16 cellular contexts compared by ENCODE assay signal in genomic region chr20:61919675-61920365, GRCh38.
DNase-seq lines count a peak whose midpoint lies in the region; ATAC-seq, FAIRE-seq and TF ChIP-seq lines count a peak whose summit lies in the region.
"Had no signal": no experiment of that assay in that cellular context is flagged by ENCODE, and none has a peak within 500 bp of the region (broad histone marks: within the 10 kb centered on the region; RNA-seq: fewer than 3 reads in every experiment).

No MANE protein-coding gene starts in this region.

- intact Hi-C loops in Right ventricle myocardium inferior (cut with DNase I) (no loop called here), heart right ventricle (cut with DNase I) (no loop called here), GM12878 (cut with micrococcal nuclease; ENCODE audit: unreplicated experiment) (no loop called here), gastrocnemius medialis (cut with DNase I; ENCODE audit: low total_unique reads) (no loop called here)

- no peak for TF ChIP-seq EP300 in GM12878 (IDR thresholded peaks at IDR 0.05; ENCODE audit: borderline replicate concordance in 1 of 2, control insufficient read depth in 1 of 2, low read depth in 2 of 2, low read length in 2 of 2)

- no peaks in the 10 kb centered on the region for H4K20me1 ChIP-seq in GM12878 (ENCODE audit: control insufficient read depth, insufficient read depth)
- peaks cover 3% of the 10 kb centered on the region for H4K20me1 ChIP-seq in keratinocyte (ENCODE audit: control insufficient read depth, extremely low read depth, insufficient read depth, low read length)

- no peak overlapping the region for H3K27ac ChIP-seq in heart right ventricle
- H3K27ac ChIP-seq in GM12878 (ENCODE audit: control insufficient read depth, insufficient read depth) = no peak overlapping the region
- H3K27ac ChIP-seq in keratinocyte (ENCODE audit: control insufficient read depth, insufficient read depth, low read length) = no peak overlapping the region
- H3K27ac ChIP-seq in gastrocnemius medialis = no peak overlapping the region
- H3K27ac ChIP-seq: 22Rv1 had no signal

- RAD21 ChIA-PET in GM12878 (lab: Charles Lee; ENCODE audit: unreplicated experiment) = no interaction called here

- SMC1A ChIA-PET in GM12878 (lab: Charles Lee; ENCODE audit: uncharacterized antibody, unreplicated experiment) = no interaction called here

- DNase-seq in Right ventricle myocardium inferior (ENCODE audit: missing footprints) (peak; percentile 15), heart right ventricle (no peak), GM12878 (ENCODE audit: low read depth, low spot score) (no peak), keratinocyte (ENCODE audit: low read depth, low spot score) (no peak), urothelium cell line (ENCODE audit: low spot score) (no peak), GOT3 (lab: John Stamatoyannopoulos, UW) (no peak), gastrocnemius medialis (no peak), COLO668 (lab: John Stamatoyannopoulos, UW; ENCODE audit: unreplicated experiment) (no peak)
- DNase-seq: Caco-2; CD8-positive, alpha-beta T cell; DND-41; GDM1; KBM-7 had no signal

- ATAC-seq in Right ventricle myocardium inferior (no peak), heart right ventricle (no peak), GM12878 (no peak), gastrocnemius medialis (no peak)
- ATAC-seq: CD8-positive, alpha-beta T cell; GM23338 had no signal

- dilution Hi-C loops in keratinocyte (cut with MboI; ENCODE audit: extremely low pct_ligation_motif_present, low sequenced_read_pairs) = no loop called here

- no TSS peak for BruUV-seq in GM12878 (replicated peaks; lab: Mats Ljungman, UMichigan)

- no peak for TF ChIP-seq POLR2A in GM12878 (IDR thresholded peaks at IDR 0.05; ENCODE audit: low read depth, low read length)
- TF ChIP-seq POLR2A in gastrocnemius medialis (IDR thresholded peaks at IDR 0.05) = no peak

- in situ Hi-C loops in GM12878 (cut with MboI) (loop anchor here (5.0 kb wide), 1 partner anchor 47 kb away; no protein-coding TSS in a partner anchor), gastrocnemius medialis (cut with MboI; ENCODE audit: low sequenced_read_pairs in 4 of 4) (no loop called here)

- TF ChIP-seq CTCF in heart right ventricle (IDR thresholded peaks at IDR 0.05) (no peak), GM12878 (IDR thresholded peaks at IDR 0.05 in 2 of 3, conservative IDR thresholded peaks at IDR 0.05 in 1 of 3; ENCODE audit: control insufficient read depth in 2 of 3, extremely low read depth in 1 of 3, insufficient read depth in 1 of 3, low read depth in 3 of 3, low read length in 3 of 3) (no peak), keratinocyte (optimal IDR thresholded peaks at IDR 0.05 in 1 of 3, IDR thresholded peaks at IDR 0.05 in 1 of 3, conservative IDR thresholded peaks at IDR 0.05 in 1 of 3; ENCODE audit: extremely low read depth in 1 of 3, insufficient read depth in 2 of 3, low read length in 3 of 3) (no peak), gastrocnemius medialis (IDR thresholded peaks at IDR 0.05 in 4 of 5, conservative IDR thresholded peaks at IDR 0.05 in 1 of 5) (no peak)

- H3K79me2 ChIP-seq in GM12878 (ENCODE audit: control insufficient read depth, insufficient read depth, low read length) (no peaks in the 10 kb centered on the region), keratinocyte (ENCODE audit: control insufficient read depth, insufficient read depth, low read length) (no peaks in the 10 kb centered on the region)

- CTCF ChIA-PET in GM12878 (lab: Yijun Ruan, JAX) = no interaction called here

- H3K4me2 ChIP-seq in GM12878 (ENCODE audit: control insufficient read depth, insufficient read depth) = no peak overlapping the region
- H3K4me2 ChIP-seq in keratinocyte (ENCODE audit: control insufficient read depth, extremely low read depth, insufficient read depth, low read depth, low read length) = no peak overlapping the region
- H3K4me2 ChIP-seq: GM23338 had no signal

- H3K9me3 ChIP-seq in heart right ventricle = peaks cover 0 to 6% (median 0%) of the 10 kb centered on the region in 11 donors
- no peaks in the 10 kb centered on the region; the same call in 1 of the 3 replicates for H3K9me3 ChIP-seq in GM12878 (replicated peaks; ENCODE audit: control insufficient read depth, insufficient read depth, low read length)
- peaks cover 8% of the 10 kb centered on the region for H3K9me3 ChIP-seq in keratinocyte (ENCODE audit: control insufficient read depth, low read depth, low read length)
- H3K9me3 ChIP-seq in gastrocnemius medialis = no peaks in the 10 kb centered on the region
- H3K9me3 ChIP-seq: HAP-1 had no signal

- H3K4me3 ChIP-seq in heart right ventricle (no peak overlapping the region), GM12878 (no peak overlapping the region), keratinocyte (ENCODE audit: control insufficient read depth in 2 of 3, extremely low read depth in 1 of 3, insufficient read depth in 2 of 3, low read depth in 1 of 3, low read length in 3 of 3) (no peak overlapping the region), gastrocnemius medialis (no peak overlapping the region)
- H3K4me3 ChIP-seq: GM23338, HAP-1 had no signal

- H3K9me1 ChIP-seq in keratinocyte (ENCODE audit: control insufficient read depth, extremely low read depth, insufficient read depth, low read length) = no peaks in the 10 kb centered on the region

- peaks cover 0 to 33% (median 11%) of the 10 kb centered on the region in 7 donors for H3K27me3 ChIP-seq in heart right ventricle
- no peaks in the 10 kb centered on the region; a peak in 1 of 4 replicates for H3K27me3 ChIP-seq in GM12878 (replicated peaks in 1 of 2; ENCODE audit: control insufficient read depth in 2 of 2, insufficient read depth in 2 of 2, low read length in 1 of 2)
- H3K27me3 ChIP-seq in keratinocyte (ENCODE audit: control insufficient read depth, extremely low read depth, insufficient read depth, low read length) = no peaks in the 10 kb centered on the region
- no peaks in the 10 kb centered on the region for H3K27me3 ChIP-seq in gastrocnemius medialis

- H3K9ac ChIP-seq in GM12878 (ENCODE audit: control insufficient read depth, insufficient read depth, low read length) = no peak overlapping the region
- no peak overlapping the region for H3K9ac ChIP-seq in keratinocyte (ENCODE audit: control insufficient read depth, extremely low read depth, insufficient read depth, low read length)

- H3K36me3 ChIP-seq in heart right ventricle = no peaks in the 10 kb centered on the region
- no peaks in the 10 kb centered on the region for H3K36me3 ChIP-seq in GM12878 (ENCODE audit: control insufficient read depth in 2 of 2, insufficient read depth in 2 of 2, low read length in 1 of 2)
- H3K36me3 ChIP-seq in keratinocyte (ENCODE audit: control insufficient read depth in 2 of 2, extremely low read depth in 1 of 2, insufficient read depth in 2 of 2, low read length in 2 of 2) = no peaks in the 10 kb centered on the region
- H3K36me3 ChIP-seq in gastrocnemius medialis = no peaks in the 10 kb centered on the region
- H3K36me3 ChIP-seq: HAP-1 had no signal

- H3K4me1 ChIP-seq in heart right ventricle (no peaks in the 10 kb centered on the region), GM12878 (ENCODE audit: control insufficient read depth, insufficient read depth, low read length) (no peaks in the 10 kb centered on the region), keratinocyte (ENCODE audit: control insufficient read depth, extremely low read depth, insufficient read depth, low read length) (no peaks in the 10 kb centered on the region), gastrocnemius medialis (no peaks in the 10 kb centered on the region)
- H3K4me1 ChIP-seq: Caco-2, HAP-1 had no signal

- POLR2A ChIA-PET in GM12878 (lab: Charles Lee) = interaction anchor here (0.5 kb wide), 1 partner anchor 1020 kb away, joined by 4 read pairs; no protein-coding TSS in a partner anchor

- WGBS in heart right ventricle, 2 donors = 86 to 89% methylated on average over 42 of the region's 42 CpGs
- WGBS in GM12878 (ENCODE audit: insufficient coverage, insufficient replicate concordance, low lambda C conversion rate, missing lambda C conversion rate) = 79% methylated on average over 42 of the region's 42 CpGs

- no peak for TF ChIP-seq RAD21 in GM12878 (IDR thresholded peaks at IDR 0.05; ENCODE audit: insufficient read depth, low read depth, low read length)

- H2AFZ ChIP-seq in GM12878 (ENCODE audit: control insufficient read depth, low read depth, low read length) (no peak overlapping the region), keratinocyte (ENCODE audit: control insufficient read depth, low read length) (no peak overlapping the region)
- H2AFZ ChIP-seq: GM23338 had no signal

- peak; percentile 93 for FAIRE-seq in GM12878 (lab: Jason Lieb, UNC)
- FAIRE-seq in keratinocyte (lab: Jason Lieb, UNC) = peak; percentile 46
- FAIRE-seq in urothelium cell line (lab: Jason Lieb, UNC) = peak; percentile 100

TF ChIP-seq in GM12878, 131 proteins besides CTCF, POLR2A, EP300 and RAD21:
- TF ChIP-seq ZNF384 (IDR thresholded peaks at IDR 0.05; ENCODE audit: borderline replicate concordance, low read depth, low read length) = no peak
- TF ChIP-seq, protein P1, sequence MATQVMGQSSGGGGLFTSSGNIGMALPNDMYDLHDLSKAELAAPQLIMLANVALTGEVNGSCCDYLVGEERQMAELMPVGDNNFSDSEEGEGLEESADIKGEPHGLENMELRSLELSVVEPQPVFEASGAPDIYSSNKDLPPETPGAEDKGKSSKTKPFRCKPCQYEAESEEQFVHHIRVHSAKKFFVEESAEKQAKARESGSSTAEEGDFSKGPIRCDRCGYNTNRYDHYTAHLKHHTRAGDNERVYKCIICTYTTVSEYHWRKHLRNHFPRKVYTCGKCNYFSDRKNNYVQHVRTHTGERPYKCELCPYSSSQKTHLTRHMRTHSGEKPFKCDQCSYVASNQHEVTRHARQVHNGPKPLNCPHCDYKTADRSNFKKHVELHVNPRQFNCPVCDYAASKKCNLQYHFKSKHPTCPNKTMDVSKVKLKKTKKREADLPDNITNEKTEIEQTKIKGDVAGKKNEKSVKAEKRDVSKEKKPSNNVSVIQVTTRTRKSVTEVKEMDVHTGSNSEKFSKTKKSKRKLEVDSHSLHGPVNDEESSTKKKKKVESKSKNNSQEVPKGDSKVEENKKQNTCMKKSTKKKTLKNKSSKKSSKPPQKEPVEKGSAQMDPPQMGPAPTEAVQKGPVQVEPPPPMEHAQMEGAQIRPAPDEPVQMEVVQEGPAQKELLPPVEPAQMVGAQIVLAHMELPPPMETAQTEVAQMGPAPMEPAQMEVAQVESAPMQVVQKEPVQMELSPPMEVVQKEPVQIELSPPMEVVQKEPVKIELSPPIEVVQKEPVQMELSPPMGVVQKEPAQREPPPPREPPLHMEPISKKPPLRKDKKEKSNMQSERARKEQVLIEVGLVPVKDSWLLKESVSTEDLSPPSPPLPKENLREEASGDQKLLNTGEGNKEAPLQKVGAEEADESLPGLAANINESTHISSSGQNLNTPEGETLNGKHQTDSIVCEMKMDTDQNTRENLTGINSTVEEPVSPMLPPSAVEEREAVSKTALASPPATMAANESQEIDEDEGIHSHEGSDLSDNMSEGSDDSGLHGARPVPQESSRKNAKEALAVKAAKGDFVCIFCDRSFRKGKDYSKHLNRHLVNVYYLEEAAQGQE (IDR thresholded peaks at IDR 0.05; ENCODE audit: low read depth, low read length) = no peak
- no peak for TF ChIP-seq MTA2 (IDR thresholded peaks at IDR 0.05; ENCODE audit: low read depth)
